8 cellular contexts compared by ENCODE assay signal in genomic region chr2:9380702-9381628, GRCh38. TPM values are rescaled to one million over a fixed set of nuclear protein-coding genes. Genes with fewer than 3 reads are reported as not detected.
A peak's percentile ranks its signal among the peaks of the same experiment; 100 is the strongest.
DNase-seq lines count a peak whose midpoint lies in the region; ATAC-seq and TF ChIP-seq lines count a peak whose summit lies in the region.

No MANE protein-coding gene starts in this region.

- H3K27me3 Mint-ChIP-seq in activated CD4-positive, alpha-beta T cell treated with anti-CD3 and anti-CD28 coated beads for 36 hours, result no peaks in the 10 kb centered on the region

- CTCF ChIA-PET in activated CD4-positive, alpha-beta T cell treated with anti-CD3 and anti-CD28 coated beads for 36 hours (lab: Charles Lee), result interaction anchor here (0.5 to 0.7 kb wide), 3 partner anchors 193 to 640 kb away, joined by 3 read pairs; no protein-coding TSS in a partner anchor

- no peaks in the 10 kb centered on the region for H3K4me1 Mint-ChIP-seq in activated CD4-positive, alpha-beta T cell treated with anti-CD3 and anti-CD28 coated beads for 36 hours

- no peaks in the 10 kb centered on the region for H3K9me3 Mint-ChIP-seq in activated CD4-positive, alpha-beta T cell treated with anti-CD3 and anti-CD28 coated beads for 36 hours (ENCODE audit: low read depth)

- H3K4me3 Mint-ChIP-seq in activated CD4-positive, alpha-beta T cell treated with anti-CD3 and anti-CD28 coated beads for 36 hours, result no peak overlapping the region

- no peaks in the 10 kb centered on the region for H3K36me3 Mint-ChIP-seq in activated CD4-positive, alpha-beta T cell treated with anti-CD3 and anti-CD28 coated beads for 36 hours (ENCODE audit: low read depth)

- no peak for TF ChIP-seq CTCF in WERI-Rb-1 (IDR thresholded peaks at IDR 0.05; ENCODE audit: low read depth, low read length)
- no peak for TF ChIP-seq CTCF in foreskin keratinocyte (conservative IDR thresholded peaks at IDR 0.05)
- TF ChIP-seq CTCF in gastrocnemius medialis (IDR thresholded peaks at IDR 0.05 in 4 of 5, conservative IDR thresholded peaks at IDR 0.05 in 1 of 5), result no peak

- TF ChIP-seq POLR2A in gastrocnemius medialis (IDR thresholded peaks at IDR 0.05), result no peak

- H3K4me1 ChIP-seq in foreskin keratinocyte (peaks cover 15% of the 10 kb centered on the region), gastrocnemius medialis (peaks cover 3 to 8% of the 10 kb centered on the region in 2 donors)

- H3K27ac Mint-ChIP-seq in activated CD4-positive, alpha-beta T cell treated with anti-CD3 and anti-CD28 coated beads for 36 hours, result no peak overlapping the region

- no peaks in the 10 kb centered on the region for H3K27me3 ChIP-seq in WERI-Rb-1 (ENCODE audit: insufficient read depth, low read depth, severe bottlenecking)
- no peaks in the 10 kb centered on the region for H3K27me3 ChIP-seq in foreskin keratinocyte
- H3K27me3 ChIP-seq in gastrocnemius medialis, result no peaks in the 10 kb centered on the region

- DNase-seq in ELR (ENCODE audit: low read depth) (peak; percentile 91), WERI-Rb-1 (peak; percentile 76), foreskin keratinocyte (peak; percentile 76 to 85), gastrocnemius medialis (peak; percentile 32 to 66)
- no peak for DNase-seq in stimulated activated naive CD4-positive, alpha-beta T cell treated with Interleukin-2 at 50 U/mL for 16 hours (lab: John Stamatoyannopoulos, UW)
- DNase-seq in activated naive CD4-positive, alpha-beta T cell treated with Interleukin-2 at 50 U/mL for 16 hours, result no peak
- DNase-seq in activated CD4-positive, alpha-beta T cell treated with anti-CD3 and anti-CD28 coated beads, Interleukin-2, amount 50 U/mL, for 48 hours, result no peak
- no peak for DNase-seq in activated CD4-positive, alpha-beta T cell treated with anti-CD3 and anti-CD28 coated beads for 36 hours

- peaks cover 43% of the 10 kb centered on the region for H3K36me3 ChIP-seq in WERI-Rb-1
- no peaks in the 10 kb centered on the region for H3K36me3 ChIP-seq in gastrocnemius medialis

- in situ Hi-C loops in gastrocnemius medialis (cut with MboI; ENCODE audit: low sequenced_read_pairs in 4 of 4), result no loop called here

- H3K4me3 ChIP-seq in WERI-Rb-1 (ENCODE audit: low read depth, low read length) (no peak overlapping the region), gastrocnemius medialis (no peak overlapping the region)

- peaks cover 2% of the 10 kb centered on the region for H3K9me3 ChIP-seq in WERI-Rb-1 (ENCODE audit: severe bottlenecking)
- no peaks in the 10 kb centered on the region for H3K9me3 ChIP-seq in gastrocnemius medialis

- ATAC-seq in foreskin keratinocyte (peak; percentile 77), gastrocnemius medialis (peak; percentile 63 to 72)
- ATAC-seq in activated CD4-positive, alpha-beta T cell treated with anti-CD3 and anti-CD28 coated beads for 36 hours, result no peak

- POLR2A ChIA-PET in activated CD4-positive, alpha-beta T cell treated with anti-CD3 and anti-CD28 coated beads for 36 hours (lab: Charles Lee), result interaction anchor here (0.6 kb wide), 1 partner anchor 492 kb away, joined by 5 read pairs; no protein-coding TSS in a partner anchor

- intact Hi-C loops in gastrocnemius medialis (cut with DNase I; ENCODE audit: low total_unique reads), result loop anchor here (2.0 kb wide), 1 partner anchor 34 kb away; no protein-coding TSS in a partner anchor
- intact Hi-C loops in activated CD4-positive, alpha-beta T cell treated with anti-CD3 and anti-CD28 coated beads for 36 hours (cut with DNase I, micrococcal nuclease), result no loop called here

- H3K27ac ChIP-seq in WERI-Rb-1 (peak overlapping the region; percentile 76), foreskin keratinocyte (peak overlapping the region; percentile 14), gastrocnemius medialis (peak overlapping the region; percentile 53 to 66 (median 57))

RNA-seq across cellular contexts. Expression of gene ITGB1BP1, which starts 42.4 kb away (rescaled TPM):
- total RNA-seq in foreskin keratinocyte (75.7 and 90.2 TPM in 2 replicates), gastrocnemius medialis (10 to 100 TPM; 21.4 to 28.0 (median 26.4) TPM)
- 154 and 195 TPM in 2 replicates for polyA plus RNA-seq in foreskin keratinocyte
- total RNA-seq in activated CD4-positive, alpha-beta T cell treated with anti-CD3 and anti-CD28 coated beads for 36 hours, result 10 to 100 TPM; 89.7 to 92.1 TPM

RNA-seq across cellular contexts. Expression of gene CPSF3, which starts 42.5 kb away (rescaled TPM):
- total RNA-seq in foreskin keratinocyte, result 59.3 and 60.7 TPM in 2 replicates
- polyA plus RNA-seq in foreskin keratinocyte, result 34.9 and 38.9 TPM in 2 replicates
- total RNA-seq in gastrocnemius medialis, result 10 to 100 TPM; 20.9 to 51.8 (median 24.1) TPM
- 100 to 1,000 TPM in 1 of 2 experiments, 10 to 100 TPM in 1; 72.3 to 103 TPM for total RNA-seq in activated CD4-positive, alpha-beta T cell treated with anti-CD3 and anti-CD28 coated beads for 36 hours

Comparison
In these comparisons a context has a peak if more than half of its experiments do, and no peak if none do; other contexts are left out.
1. DNase-seq: peak in ELR (single experiment), WERI-Rb-1 (single experiment), foreskin keratinocyte (2 of 2) and gastrocnemius medialis (2 of 2); none in stimulated activated naive CD4-positive, alpha-beta T cell treated with Interleukin-2 at 50 U/mL for 16 hours (single experiment), activated naive CD4-positive, alpha-beta T cell treated with Interleukin-2 at 50 U/mL for 16 hours (single experiment), activated CD4-positive, alpha-beta T cell treated with anti-CD3 and anti-CD28 coated beads, Interleukin-2, amount 50 U/mL, for 48 hours (0 of 2) and activated CD4-positive, alpha-beta T cell treated with anti-CD3 and anti-CD28 coated beads for 36 hours (single experiment).
2. H3K27ac ChIP-seq: peak in every context shown above with its lines; median percentile 76 in WERI-Rb-1; 57 in gastrocnemius medialis; 14 in foreskin keratinocyte.